ENCODE assay signal across 8 cellular contexts in genomic region chr7:44073664-44074348, GRCh38. TPM values are rescaled to one million over a fixed set of nuclear protein-coding genes. Genes with fewer than 3 reads are reported as not detected.
DNase-seq lines count a peak whose midpoint lies in the region; ATAC-seq and TF ChIP-seq lines count a peak whose summit lies in the region.

No MANE protein-coding gene starts in this region.

- H3K4me3 ChIP-seq in left ventricle myocardium inferior (peak overlapping the region; percentile 44), skeletal muscle tissue (ENCODE audit: low read length in 3 of 3) (peak overlapping the region in 1 of 3 donors; percentile 45)

- peak; percentile 61 for ATAC-seq in GM19043 (IDR thresholded peaks at IDR 0.05; ENCODE audit: low read depth, unreplicated experiment)
- ATAC-seq in HG03280 (IDR thresholded peaks at IDR 0.05; ENCODE audit: unreplicated experiment): no peak

- H3K9me3 ChIP-seq in left ventricle myocardium inferior (replicated peaks) (no peaks in the 10 kb centered on the region), skeletal muscle tissue (ENCODE audit: control insufficient read depth in 3 of 3, low read length in 3 of 3) (no peaks in the 10 kb centered on the region)

- H3K4me1 ChIP-seq in left ventricle myocardium inferior: peaks cover 74% of the 10 kb centered on the region
- H3K4me1 ChIP-seq in skeletal muscle tissue (ENCODE audit: control insufficient read depth in 3 of 3, insufficient read depth in 3 of 3, low read length in 3 of 3): peaks cover 47 to 64% (median 60%) of the 10 kb centered on the region in 3 donors

- H3K27me3 ChIP-seq in left ventricle myocardium inferior (ENCODE audit: low read depth) (no peaks in the 10 kb centered on the region), skeletal muscle tissue (ENCODE audit: control insufficient read depth in 3 of 3, insufficient read depth in 3 of 3, low read length in 3 of 3) (no peaks in the 10 kb centered on the region)

- H3K27ac ChIP-seq in left ventricle myocardium inferior (replicated peaks) (peak overlapping the region; percentile 93), skeletal muscle tissue (ENCODE audit: low read depth, low read length) (peak overlapping the region; percentile 8)

- peak overlapping the region; percentile 48 to 79 (median 53) for H3K9ac ChIP-seq in skeletal muscle tissue (ENCODE audit: low read depth in 1 of 3, low read length in 3 of 3)

- peak; percentile 19 for TF ChIP-seq CTCF in left ventricle myocardium inferior (IDR thresholded peaks at IDR 0.05; ENCODE audit: borderline replicate concordance)

- intact Hi-C loops in left ventricle myocardium inferior (cut with micrococcal nuclease): loop anchor here (5.0 kb wide), 1 partner anchor 123 kb away; no protein-coding TSS in a partner anchor

- DNase-seq in HPDE6-E6E7 (ENCODE audit: extremely low spot score) (peak; percentile 85), left ventricle myocardium inferior (peak; percentile 82), cerebellum (ENCODE audit: low spot score) (no peak)
- DNase-seq in activated T-cell treated with anti-CD3 and anti-CD28 coated beads, Interleukin-2, amount 50 U/mL, for 48 hours: peak; percentile 61 to 76
- no peak for DNase-seq in central memory CD4-positive, alpha-beta T cell

- H3K36me3 ChIP-seq in left ventricle myocardium inferior (peaks cover 52% of the 10 kb centered on the region), skeletal muscle tissue (ENCODE audit: control insufficient read depth in 3 of 3, insufficient read depth in 3 of 3, low read length in 3 of 3) (peaks cover 26 to 44% (median 31%) of the 10 kb centered on the region in 3 donors)

RNA-seq across cellular contexts. Expression of gene PGAM2, which starts 8.4 kb away (rescaled TPM):
- 671 TPM for total RNA-seq in left ventricle myocardium inferior
- 618 TPM for total RNA-seq in skeletal muscle tissue
- 13.0 TPM for total RNA-seq in cerebellum

RNA-seq across cellular contexts. Expression of gene POLM, which starts 8.5 kb away (rescaled TPM):
- total RNA-seq in left ventricle myocardium inferior (12.4 TPM), skeletal muscle tissue (12.5 TPM), cerebellum (12.8 TPM)

RNA-seq across cellular contexts. Expression of gene DBNL, which starts 29.3 kb away (rescaled TPM):
- total RNA-seq in left ventricle myocardium inferior (33.1 TPM), skeletal muscle tissue (41.2 TPM), cerebellum (46.8 TPM)

RNA-seq across cellular contexts. Expression of gene AEBP1, which starts 30.3 kb away (rescaled TPM):
- 20.5 TPM for total RNA-seq in left ventricle myocardium inferior
- total RNA-seq in skeletal muscle tissue: 32.4 TPM
- total RNA-seq in cerebellum: 11.3 TPM

RNA-seq across cellular contexts. Expression of gene POLD2, which starts 49.5 kb away (rescaled TPM):
- total RNA-seq in left ventricle myocardium inferior (78.0 TPM), skeletal muscle tissue (64.7 TPM), cerebellum (41.1 TPM)

Comparison
In these comparisons a context has a peak if more than half of its experiments do, and no peak if none do; other contexts are left out.
1. DNase-seq: peak in HPDE6-E6E7 (single experiment), activated T-cell treated with anti-CD3 and anti-CD28 coated beads, Interleukin-2, amount 50 U/mL, for 48 hours (2 of 2) and left ventricle myocardium inferior (single experiment); none in central memory CD4-positive, alpha-beta T cell (single experiment) and cerebellum (single experiment).
2. RNA of gene PGAM2, which starts 8.4 kb away (total RNA-seq): 671 TPM in left ventricle myocardium inferior (single experiment) and 618 TPM in skeletal muscle tissue (single experiment); 13.0 TPM in cerebellum (single experiment); every median in the first group is over 10 times any median in the second.